31 cellular contexts compared by ENCODE assay signal in genomic region chr19:23665651-23666410, GRCh38.
"Had no signal": no experiment of that assay in that cellular context is flagged by ENCODE, and none has a peak within 500 bp of the region (broad histone marks: within the 10 kb centered on the region; RNA-seq: fewer than 3 reads in every experiment).

No MANE protein-coding gene starts in this region.

- H3K4me1 ChIP-seq: esophagus squamous epithelium, heart right ventricle, lower lobe of right lung, neural progenitor cell, stomach, suprapubic skin, tibial artery, upper lobe of right lung had no signal

- H3K27ac ChIP-seq: epithelial cell of prostate, esophagus squamous epithelium, heart right ventricle, lower lobe of right lung, neural progenitor cell, stomach, suprapubic skin, tibial artery, upper lobe of right lung, VCaP had no signal

- ATAC-seq: activated CD4-positive, CD25-positive, alpha-beta regulatory T cell treated with anti-CD3 and anti-CD28 coated beads, Interleukin-2, amount 50 U/mL, for 24 hours; activated naive CD8-positive, alpha-beta T cell treated with anti-CD3 and anti-CD28 coated beads, Interleukin-2, amount 50 U/mL, for 24 hours; heart right ventricle; left lobe of liver; lower lobe of right lung; natural killer cell; right cardiac atrium; stimulated activated naive B cell treated with anti-CD40 and anti-IgM and Interleukin-4, amounts not matched to agents 10 μg/mL and 1 μg/mL and 100 μg/mL, for 72 hours; upper lobe of right lung had no signal

- H3K4me3 ChIP-seq: esophagus squamous epithelium, heart right ventricle, lower lobe of right lung, neural progenitor cell, stomach, suprapubic skin, tibial artery, upper lobe of right lung had no signal

- H2AFZ ChIP-seq: neural progenitor cell had no signal

- FAIRE-seq: TTC549 had no signal

- DNase-seq: activated CD4-positive, alpha-beta memory T cell treated with anti-CD3 and anti-CD28 coated beads, Interleukin-2, amount 10 ng/mL, durations not matched to agents 7 days and 5 days; activated CD4-positive, alpha-beta T cell treated with anti-CD3 and anti-CD28 coated beads for 48 hours; activated CD8-positive, alpha-beta memory T cell treated with anti-CD3 and anti-CD28 coated beads, Interleukin-2, amount 50 U/mL, for 48 hours; activated gamma-delta T cell treated with Interleukin-2 at 50 U/mL for 16 hours; activated naive CD4-positive, alpha-beta T cell treated with anti-CD3 and anti-CD28 coated beads, Interleukin-2, amount 50 U/mL, for 16 hours; activated naive CD8-positive, alpha-beta T cell treated with anti-CD3 and anti-CD28 coated beads, Interleukin-2, amount 50 U/mL, for 24 hours; activated T-cell treated with anti-CD3 and anti-CD28 coated beads, Interleukin-2, amount 50 U/mL, for 24 hours; caudate nucleus; esophagus squamous epithelium; foreskin melanocyte; heart right ventricle; kidney glomerular epithelial cell; lower lobe of right lung; mesenchymal stem cell; natural killer cell; occipital lobe; right cardiac atrium; stimulated activated CD4-positive, alpha-beta T cell treated with anti-CD3 and anti-CD28 coated beads, Interleukin-15, amount 100 ng/mL, for 24 hours; stimulated activated CD4-positive, alpha-beta T cell treated with anti-CD3 and anti-CD28 coated beads, Interleukin-2, amount 100 ng/mL, for 24 hours; stimulated activated naive B cell treated with anti-CD40 and anti-IgM and Interleukin-4, amounts not matched to agents 10 μg/mL and 1 μg/mL and 100 μg/mL, for 72 hours; stomach; T-helper 9 cell; tibial artery; upper lobe of right lung had no signal

- H3K4me2 ChIP-seq: neural progenitor cell had no signal

- H3K27me3 ChIP-seq: esophagus squamous epithelium, heart right ventricle, neural progenitor cell, stomach, suprapubic skin, tibial artery, upper lobe of right lung had no signal

- H3K9ac ChIP-seq: neural progenitor cell had no signal
